1 cellular context compared by ENCODE assay signal in genomic region chr7:121036776-121037175, GRCh38. TPM values are rescaled to one million over a fixed set of nuclear protein-coding genes. Genes with fewer than 3 reads are reported as not detected.
"Had no signal": no experiment of that assay in that cellular context is flagged by ENCODE, and none has a peak within 500 bp of the region (broad histone marks: within the 10 kb centered on the region; RNA-seq: fewer than 3 reads in every experiment).

No MANE protein-coding gene starts in this region.

RNA-seq across cellular contexts. Expression of gene CPED1, which starts 48.3 kb away (rescaled TPM):
- total RNA-seq: HT-29 had no signal
